ENCODE assay signal across 18 cellular contexts in genomic region chr2:128557841-128558241, GRCh38.
DNase-seq lines count a peak whose midpoint lies in the region; ATAC-seq and TF ChIP-seq lines count a peak whose summit lies in the region.
"Had no signal": no experiment of that assay in that cellular context is flagged by ENCODE, and none has a peak within 500 bp of the region (broad histone marks: within the 10 kb centered on the region; RNA-seq: fewer than 3 reads in every experiment).

No MANE protein-coding gene starts in this region.

- no peaks in the 10 kb centered on the region for H3K4me1 ChIP-seq in PC-3 (ENCODE audit: insufficient read depth, low read length)
- H3K4me1 ChIP-seq: adrenal gland had no signal

- no peaks in the 10 kb centered on the region for H3K27me3 Mint-ChIP-seq in activated CD8-positive, alpha-beta T cell treated with anti-CD3 and anti-CD28 coated beads, Interleukin-2, amount 10 ng/mL, durations not matched to agents 7 days and 5 days (ENCODE audit: low read depth)
- H3K27me3 Mint-ChIP-seq in activated CD8-positive, alpha-beta T cell treated with anti-CD3 and anti-CD28 coated beads for 36 hours: no peaks in the 10 kb centered on the region
- H3K27me3 Mint-ChIP-seq: stimulated activated naive CD8-positive, alpha-beta T cell treated with anti-CD3 and anti-CD28 coated beads, Interleukin-15, Interleukin-2, amounts not matched to agents 100 ng/mL and 50 ng/mL, for 24 hours had no signal

- no peaks in the 10 kb centered on the region for H3K79me2 ChIP-seq in PC-3 (ENCODE audit: low read length)

- no peak overlapping the region for H3K4me3 Mint-ChIP-seq in activated CD8-positive, alpha-beta T cell treated with anti-CD3 and anti-CD28 coated beads, Interleukin-2, amount 10 ng/mL, durations not matched to agents 7 days and 5 days
- no peak overlapping the region for H3K4me3 Mint-ChIP-seq in activated CD8-positive, alpha-beta T cell treated with anti-CD3 and anti-CD28 coated beads for 36 hours
- H3K4me3 Mint-ChIP-seq: central memory CD8-positive, alpha-beta T cell; stimulated activated naive CD8-positive, alpha-beta T cell treated with anti-CD3 and anti-CD28 coated beads, Interleukin-15, Interleukin-2, amounts not matched to agents 100 ng/mL and 50 ng/mL, for 24 hours had no signal

- H3K27ac Mint-ChIP-seq in activated CD8-positive, alpha-beta T cell treated with anti-CD3 and anti-CD28 coated beads, Interleukin-2, amount 10 ng/mL, durations not matched to agents 7 days and 5 days: no peak overlapping the region
- no peak overlapping the region for H3K27ac Mint-ChIP-seq in activated CD8-positive, alpha-beta T cell treated with anti-CD3 and anti-CD28 coated beads for 36 hours
- H3K27ac Mint-ChIP-seq: stimulated activated naive CD8-positive, alpha-beta T cell treated with anti-CD3 and anti-CD28 coated beads, Interleukin-15, Interleukin-2, amounts not matched to agents 100 ng/mL and 50 ng/mL, for 24 hours had no signal

- POLR2A ChIA-PET in activated CD8-positive, alpha-beta T cell treated with anti-CD3 and anti-CD28 coated beads, Interleukin-2, amount 10 ng/mL, durations not matched to agents 7 days and 5 days (lab: Charles Lee): no interaction called here
- POLR2A ChIA-PET in activated CD8-positive, alpha-beta T cell treated with anti-CD3 and anti-CD28 coated beads for 36 hours (lab: Charles Lee): no interaction called here
- POLR2A ChIA-PET in PC-3 (lab: Charles Lee; ENCODE audit: unreplicated experiment): no interaction called here

- H3K4me3 ChIP-seq in PC-3 (ENCODE audit: low read length): no peak overlapping the region
- H3K4me3 ChIP-seq: adrenal gland, mucosa of descending colon, PC-9 had no signal

- no peaks in the 10 kb centered on the region for H3K9me3 Mint-ChIP-seq in activated CD8-positive, alpha-beta T cell treated with anti-CD3 and anti-CD28 coated beads, Interleukin-2, amount 10 ng/mL, durations not matched to agents 7 days and 5 days (ENCODE audit: insufficient read depth)
- H3K9me3 Mint-ChIP-seq in activated CD8-positive, alpha-beta T cell treated with anti-CD3 and anti-CD28 coated beads for 36 hours: no peaks in the 10 kb centered on the region
- H3K9me3 Mint-ChIP-seq: central memory CD8-positive, alpha-beta T cell; stimulated activated naive CD8-positive, alpha-beta T cell treated with anti-CD3 and anti-CD28 coated beads, Interleukin-15, Interleukin-2, amounts not matched to agents 100 ng/mL and 50 ng/mL, for 24 hours had no signal

- ATAC-seq in activated CD8-positive, alpha-beta T cell treated with anti-CD3 and anti-CD28 coated beads, Interleukin-2, amount 10 ng/mL, durations not matched to agents 7 days and 5 days: no peak
- no peak for ATAC-seq in activated CD8-positive, alpha-beta T cell treated with anti-CD3 and anti-CD28 coated beads for 36 hours
- ATAC-seq in sciatic nerve (peak; percentile 75), HG03457 (IDR thresholded peaks at IDR 0.05; ENCODE audit: unreplicated experiment) (no peak), PC-3 (no peak)
- ATAC-seq: mucosa of descending colon had no signal

- no peaks in the 10 kb centered on the region for H3K36me3 Mint-ChIP-seq in activated CD8-positive, alpha-beta T cell treated with anti-CD3 and anti-CD28 coated beads, Interleukin-2, amount 10 ng/mL, durations not matched to agents 7 days and 5 days (ENCODE audit: low read depth)
- H3K36me3 Mint-ChIP-seq in activated CD8-positive, alpha-beta T cell treated with anti-CD3 and anti-CD28 coated beads for 36 hours (ENCODE audit: low read depth): no peaks in the 10 kb centered on the region

- H3K9me3 ChIP-seq in PC-3 (ENCODE audit: low read length): no peaks in the 10 kb centered on the region
- H3K9me3 ChIP-seq: adrenal gland, mucosa of descending colon, SK-N-SH had no signal

- no peak overlapping the region for H3K4me2 ChIP-seq in PC-3 (ENCODE audit: low read length)
- H3K4me2 ChIP-seq: PC-9, SK-N-SH had no signal

- no peaks in the 10 kb centered on the region for H4K20me1 ChIP-seq in PC-3 (ENCODE audit: low read length)

- TF ChIP-seq CTCF in activated CD8-positive, alpha-beta T cell treated with anti-CD3 and anti-CD28 coated beads for 36 hours (IDR thresholded peaks at IDR 0.05): no peak
- no peak for TF ChIP-seq CTCF in PC-3 (conservative IDR thresholded peaks at IDR 0.05; ENCODE audit: low read depth, low read length)

- H3K27me3 ChIP-seq in PC-3 (ENCODE audit: low read length): peaks cover 49% of the 10 kb centered on the region
- H3K27me3 ChIP-seq: adrenal gland had no signal

- H3F3A ChIP-seq in PC-3 (ENCODE audit: low read length, unreplicated experiment): no peaks in the 10 kb centered on the region

- CTCF ChIA-PET in activated CD8-positive, alpha-beta T cell treated with anti-CD3 and anti-CD28 coated beads, Interleukin-2, amount 10 ng/mL, durations not matched to agents 7 days and 5 days (lab: Charles Lee): no interaction called here
- CTCF ChIA-PET in activated CD8-positive, alpha-beta T cell treated with anti-CD3 and anti-CD28 coated beads for 36 hours (lab: Charles Lee): no interaction called here
- CTCF ChIA-PET in PC-3 (lab: Charles Lee): no interaction called here

- no peak overlapping the region for H3K9ac ChIP-seq in PC-3 (ENCODE audit: low read length)
- H3K9ac ChIP-seq: SK-N-SH had no signal

- H3K27ac ChIP-seq in PC-3 (ENCODE audit: low read length): no peak overlapping the region
- H3K27ac ChIP-seq: PC-9 had no signal

- no peaks in the 10 kb centered on the region for H3K36me3 ChIP-seq in PC-3 (ENCODE audit: low read depth, low read length)
- H3K36me3 ChIP-seq: adrenal gland had no signal

- BruUV-seq in PC-3 (replicated peaks; lab: Mats Ljungman, UMichigan): no TSS peak

- intact Hi-C loops in activated CD8-positive, alpha-beta T cell treated with anti-CD3 and anti-CD28 coated beads for 36 hours (cut with micrococcal nuclease): no loop called here
- intact Hi-C loops in sciatic nerve (cut with DNase I) (no loop called here), PC-3 (cut with micrococcal nuclease) (no loop called here)

- peak; percentile 4 for DNase-seq in activated CD8-positive, alpha-beta T cell treated with anti-CD3 and anti-CD28 coated beads, Interleukin-2, amount 10 ng/mL, durations not matched to agents 7 days and 5 days
- DNase-seq in activated CD8-positive, alpha-beta T cell treated with anti-CD3 and anti-CD28 coated beads for 36 hours: no peak
- DNase-seq in NCI-H524 (lab: John Stamatoyannopoulos, UW) (peak; percentile 48 to 77), fibroblast of peridontal ligament (ENCODE audit: extremely low read depth) (peak; percentile 79), sciatic nerve (ENCODE audit: low spot score) (peak; percentile 43), PC-3 (no peak)
- no peak for DNase-seq in effector CD4-positive, alpha-beta T cell
- DNase-seq: activated CD4-positive, alpha-beta T cell treated with anti-CD3 and anti-CD28 coated beads, Interleukin-2, amount 50 U/mL, for 1 hour; activated T-cell treated with anti-CD3 and anti-CD28 coated beads, Interleukin-2, amount 50 U/mL, for 48 hours; mucosa of descending colon; NCI-H146; NCI-H446; PC-9; SK-N-SH had no signal

- H3K9me2 ChIP-seq in PC-3 (replicated peaks; ENCODE audit: low read length): no peaks in the 10 kb centered on the region
- H3K9me2 ChIP-seq: SK-N-SH had no signal

- H3K4me1 Mint-ChIP-seq in activated CD8-positive, alpha-beta T cell treated with anti-CD3 and anti-CD28 coated beads, Interleukin-2, amount 10 ng/mL, durations not matched to agents 7 days and 5 days (ENCODE audit: low read depth): no peaks in the 10 kb centered on the region
- H3K4me1 Mint-ChIP-seq in activated CD8-positive, alpha-beta T cell treated with anti-CD3 and anti-CD28 coated beads for 36 hours (ENCODE audit: low read depth): no peaks in the 10 kb centered on the region
- H3K4me1 Mint-ChIP-seq: central memory CD8-positive, alpha-beta T cell had no signal

- no peak overlapping the region for H2AFZ ChIP-seq in PC-3 (ENCODE audit: low read length)
- H2AFZ ChIP-seq: PC-9 had no signal

Comparison
In these comparisons a context has a peak if more than half of its experiments do, and no peak if none do; other contexts are left out.
1. DNase-seq: peak in activated CD8-positive, alpha-beta T cell treated with anti-CD3 and anti-CD28 coated beads, Interleukin-2, amount 10 ng/mL, durations not matched to agents 7 days and 5 days (single experiment), NCI-H524 (2 of 2), fibroblast of peridontal ligament (single experiment) and sciatic nerve (single experiment); none in activated CD8-positive, alpha-beta T cell treated with anti-CD3 and anti-CD28 coated beads for 36 hours (single experiment), effector CD4-positive, alpha-beta T cell (single experiment) and PC-3 (single experiment).